ENCODE assay signal across 29 cellular contexts in the genomic region with DNA sequence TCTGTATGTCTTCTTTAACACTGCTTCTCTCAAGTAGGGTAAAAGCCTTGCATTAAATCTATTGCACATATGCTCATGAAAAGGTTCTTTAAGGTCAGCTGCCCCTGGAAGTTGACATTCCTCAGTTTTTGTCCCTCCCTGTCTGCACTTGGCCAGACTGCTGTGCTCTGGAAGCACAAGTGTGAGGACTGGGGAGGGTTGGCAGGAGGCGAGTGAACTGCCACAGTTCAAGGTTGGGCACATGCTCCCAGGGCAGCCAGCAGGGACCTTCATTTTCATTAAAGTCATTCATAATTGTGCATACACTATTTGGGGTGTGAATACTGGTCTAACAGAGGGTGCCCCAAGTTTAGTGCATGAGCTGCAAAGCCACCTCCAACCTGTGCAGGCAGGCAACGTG. TPM values are rescaled to one million over a fixed set of nuclear protein-coding genes. Genes with fewer than 3 reads are reported as not detected.
"Had no signal": no experiment of that assay in that cellular context is flagged by ENCODE, and none has a peak within 500 bp of the region (broad histone marks: within the 10 kb centered on the region; RNA-seq: fewer than 3 reads in every experiment).

No MANE protein-coding gene starts in this region.

- H3K36me3 ChIP-seq: breast epithelium, Peyer's patch had no signal

- DNase-seq: activated CD4-positive, alpha-beta memory T cell treated with anti-CD3 and anti-CD28 coated beads, Interleukin-2, amount 10 ng/mL, durations not matched to agents 7 days and 5 days; activated CD4-positive, alpha-beta T cell treated with anti-CD3 and anti-CD28 coated beads for 36 hours; activated CD4-positive, alpha-beta T cell treated with anti-CD3 and anti-CD28 coated beads, Interleukin-2, amount 50 U/mL, for 1 hour; activated CD8-positive, alpha-beta memory T cell treated with anti-CD3 and anti-CD28 coated beads, Interleukin-2, amount 50 U/mL, for 4 hours; activated naive CD4-positive, alpha-beta T cell; aorta; central memory CD4-positive, alpha-beta T cell; KG1; NCI-H1092 treated with DMSO at 0.1 percent for 48 hours; NCI-H1417 treated with DMSO at 0.1 percent for 48 hours; NCI-H1694; NCI-H2029; NCI-H2107; NCI-H2171 treated with DMSO at 0.1 percent for 48 hours; NCI-H226; NCI-H526; NCI-H774; NK-92 treated with Interleukin-12 subunit alpha and Interleukin-12 subunit beta, amount 100 ng/mL, for 24 hours; OCI-M1; Peyer's patch; SIG-M5; T-cell; T-helper 2 cell had no signal

- H3K4me3 ChIP-seq: breast epithelium, Peyer's patch had no signal

- H3K27ac ChIP-seq: breast epithelium, Peyer's patch, VCaP had no signal

- H3K9me3 ChIP-seq: breast epithelium, Peyer's patch had no signal

- H3K4me1 ChIP-seq: breast epithelium, Peyer's patch had no signal

- H3K27me3 ChIP-seq: breast epithelium, Peyer's patch had no signal

RNA-seq across cellular contexts. Expression of a gene that starts 10.9 kb away (rescaled TPM):
- total RNA-seq: activated CD4-positive, alpha-beta memory T cell treated with anti-CD3 and anti-CD28 coated beads, Interleukin-2, amount 10 ng/mL, durations not matched to agents 7 days and 5 days; activated CD4-positive, alpha-beta T cell treated with anti-CD3 and anti-CD28 coated beads for 36 hours; aorta; breast epithelium; LHCN-M2; M059J; NCI-H460; Peyer's patch; T-cell had no signal
- polyA plus RNA-seq: aorta, IgD-negative memory B cell had no signal

RNA-seq across cellular contexts. Expression of a gene that starts 24.8 kb away (rescaled TPM):
- total RNA-seq: aorta, LHCN-M2, M059J, NCI-H460 had no signal
- polyA plus RNA-seq: aorta had no signal

RNA-seq across cellular contexts. Expression of a gene that starts 32.8 kb away (rescaled TPM):
- total RNA-seq: LHCN-M2, M059J had no signal

RNA-seq across cellular contexts. Expression of a gene that starts 59.2 kb away (rescaled TPM):
- total RNA-seq: aorta, LHCN-M2, M059J, NCI-H460 had no signal
- polyA plus RNA-seq: aorta, IgD-negative memory B cell had no signal
